ENCODE assay signal across 29 cellular contexts in genomic region chr1:193580419-193580818, GRCh38.
"Had no signal": no experiment of that assay in that cellular context is flagged by ENCODE, and none has a peak within 500 bp of the region (broad histone marks: within the 10 kb centered on the region; RNA-seq: fewer than 3 reads in every experiment).

No MANE protein-coding gene starts in this region.

- H3K27me3 ChIP-seq: neural progenitor cell, ovary, suprapubic skin, testis, tibial artery, transverse colon, upper lobe of right lung, uterus had no signal

- H3K79me2 ChIP-seq: parathyroid adenoma had no signal

- H3K4me1 ChIP-seq: neural progenitor cell, parathyroid adenoma, psoas muscle, spleen, suprapubic skin, testis, tibial artery, upper lobe of right lung, uterus had no signal

- H3K9ac ChIP-seq: neural progenitor cell, parathyroid adenoma had no signal

- H2AFZ ChIP-seq: neural progenitor cell, parathyroid adenoma had no signal

- H3K9me3 ChIP-seq: ovary, psoas muscle, suprapubic skin, testis, tibial artery, transverse colon, upper lobe of right lung, uterus had no signal

- DNase-seq: naive thymus-derived CD4-positive, alpha-beta T cell; natural killer cell; occipital lobe; ovary; posterior cingulate gyrus; psoas muscle; right cardiac atrium; spleen; stimulated activated CD4-positive, alpha-beta T cell treated with anti-CD3 and anti-CD28 coated beads, Interleukin-12 subunit alpha, Interleukin-12 subunit beta, amount 100 ng/mL, for 4 hours; stimulated activated CD4-positive, alpha-beta T cell treated with anti-CD3 and anti-CD28 coated beads, Interleukin-1b, Interleukin-23, amount 100 ng/mL, for 48 hours; stimulated activated CD4-positive, alpha-beta T cell treated with anti-CD3 and anti-CD28 coated beads, Interleukin-4, amount 100 ng/mL, for 1 hour; stimulated activated CD4-positive, alpha-beta T cell treated with anti-CD3 and anti-CD28 coated beads, Interleukin-4, amount 100 ng/mL, for 4 hours; stimulated activated CD8-positive, alpha-beta memory T cell treated with anti-CD3 and anti-CD28 coated beads, Interleukin-4, amount 100 ng/mL, for 48 hours; stimulated activated naive CD4-positive, alpha-beta T cell; stimulated activated naive CD8-positive, alpha-beta T cell treated with anti-CD3 and anti-CD28 coated beads, Interleukin-15, amount 100 ng/mL, for 72 hours; stimulated activated naive CD8-positive, alpha-beta T cell treated with anti-CD3 and anti-CD28 coated beads, Interleukin-15, Interleukin-2, amounts not matched to agents 100 U/mL and 50 U/mL, for 24 hours; substantia nigra; testis; tibial artery; transverse colon; upper lobe of right lung; uterus had no signal

- ATAC-seq: naive thymus-derived CD4-positive, alpha-beta T cell; natural killer cell; psoas muscle; right cardiac atrium; sciatic nerve; stimulated activated memory B cell treated with anti-CD40 and anti-IgM and Interleukin-4, amounts not matched to agents 10 μg/mL and 1 μg/mL and 100 μg/mL, for 72 hours; stimulated activated naive CD8-positive, alpha-beta T cell treated with anti-CD3 and anti-CD28 coated beads, Interleukin-15, amount 100 ng/mL, for 72 hours; stimulated activated naive CD8-positive, alpha-beta T cell treated with anti-CD3 and anti-CD28 coated beads, Interleukin-15, Interleukin-2, amounts not matched to agents 100 U/mL and 50 U/mL, for 24 hours; upper lobe of right lung had no signal

- H3K4me3 ChIP-seq: neural progenitor cell, ovary, psoas muscle, skin epidermis, smooth muscle cell, spleen, suprapubic skin, testis, tibial artery, transverse colon, upper lobe of right lung, uterus had no signal

- H3K27ac ChIP-seq: neural progenitor cell, ovary, parathyroid adenoma, psoas muscle, skin epidermis, spleen, suprapubic skin, testis, tibial artery, transverse colon, upper lobe of right lung, uterus had no signal

- H3K36me3 ChIP-seq: neural progenitor cell, ovary, spleen, suprapubic skin, tibial artery, transverse colon, upper lobe of right lung, uterus had no signal

- H3K4me2 ChIP-seq: neural progenitor cell, smooth muscle cell had no signal
